In genomic region chr19:33427801-33428626, GRCh38 we compare ENCODE assay signal across 14 cellular contexts.
"Had no signal": no experiment of that assay in that cellular context is flagged by ENCODE, and none has a peak within 500 bp of the region (broad histone marks: within the 10 kb centered on the region; RNA-seq: fewer than 3 reads in every experiment).

No MANE protein-coding gene starts in this region.

- H3K9me3 Mint-ChIP-seq: activated CD4-positive, alpha-beta memory T cell treated with anti-CD3 and anti-CD28 coated beads for 36 hours; activated naive CD4-positive, alpha-beta T cell treated with anti-CD3 and anti-CD28 coated beads for 36 hours; naive thymus-derived CD8-positive, alpha-beta T cell; stimulated activated naive CD8-positive, alpha-beta T cell treated with anti-CD3 and anti-CD28 coated beads, Interleukin-15, amount 100 ng/mL, for 72 hours had no signal

- H3K4me1 ChIP-seq: gastrocnemius medialis had no signal

- H3K36me3 Mint-ChIP-seq: activated CD4-positive, alpha-beta memory T cell treated with anti-CD3 and anti-CD28 coated beads for 36 hours; naive thymus-derived CD8-positive, alpha-beta T cell had no signal

- H3K4me3 Mint-ChIP-seq: activated CD4-positive, alpha-beta memory T cell treated with anti-CD3 and anti-CD28 coated beads for 36 hours; activated naive CD4-positive, alpha-beta T cell treated with anti-CD3 and anti-CD28 coated beads for 36 hours; naive thymus-derived CD8-positive, alpha-beta T cell; stimulated activated naive CD8-positive, alpha-beta T cell treated with anti-CD3 and anti-CD28 coated beads, Interleukin-15, amount 100 ng/mL, for 72 hours had no signal

- H3K27ac ChIP-seq: coronary artery, gastrocnemius medialis, prostate gland, testis had no signal

- H3K27ac Mint-ChIP-seq: activated CD4-positive, alpha-beta memory T cell treated with anti-CD3 and anti-CD28 coated beads for 36 hours; activated naive CD4-positive, alpha-beta T cell treated with anti-CD3 and anti-CD28 coated beads for 36 hours had no signal

- H3K4me3 ChIP-seq: coronary artery, gastrocnemius medialis, prostate gland, testis had no signal

- H3K27me3 ChIP-seq: gastrocnemius medialis, testis had no signal

- H3K27me3 Mint-ChIP-seq: activated CD4-positive, alpha-beta memory T cell treated with anti-CD3 and anti-CD28 coated beads for 36 hours; naive thymus-derived CD8-positive, alpha-beta T cell; stimulated activated naive CD8-positive, alpha-beta T cell treated with anti-CD3 and anti-CD28 coated beads, Interleukin-15, amount 100 ng/mL, for 72 hours had no signal

- DNase-seq: activated CD4-positive, alpha-beta memory T cell treated with anti-CD3 and anti-CD28 coated beads for 36 hours; activated CD4-positive, alpha-beta T cell treated with anti-CD3 and anti-CD28 coated beads for 1 hour; activated naive CD4-positive, alpha-beta T cell treated with anti-CD3 and anti-CD28 coated beads for 36 hours; activated T-cell treated with anti-CD3 and anti-CD28 coated beads, Interleukin-2, amount 50 U/mL, for 48 hours; caudate nucleus; effector CD4-positive, alpha-beta T cell; nucleus accumbens; stimulated activated CD4-positive, alpha-beta T cell treated with anti-CD3 and anti-CD28 coated beads, Interleukin-4, amount 100 ng/mL, for 4 hours; stimulated activated naive CD8-positive, alpha-beta T cell treated with anti-CD3 and anti-CD28 coated beads, Interleukin-15, amount 100 ng/mL, for 72 hours; testis had no signal

- ATAC-seq: gastrocnemius medialis; naive thymus-derived CD8-positive, alpha-beta T cell; stimulated activated naive CD8-positive, alpha-beta T cell treated with anti-CD3 and anti-CD28 coated beads, Interleukin-15, amount 100 ng/mL, for 72 hours had no signal

- H3K36me3 ChIP-seq: gastrocnemius medialis, prostate gland had no signal

- H3K9me3 ChIP-seq: gastrocnemius medialis, prostate gland, testis had no signal
